ENCODE assay signal across 11 cellular contexts in genomic region chr6:137680678-137681346, GRCh38.
DNase-seq lines count a peak whose midpoint lies in the region; ATAC-seq, FAIRE-seq and TF ChIP-seq lines count a peak whose summit lies in the region.
"Had no signal": no experiment of that assay in that cellular context is flagged by ENCODE, and none has a peak within 500 bp of the region (broad histone marks: within the 10 kb centered on the region; RNA-seq: fewer than 3 reads in every experiment).

No MANE protein-coding gene starts in this region.

- H3K14ac ChIP-seq in H1 (ENCODE audit: insufficient read length): no peak overlapping the region

- POLR2A ChIA-PET in A549 (lab: Yijun Ruan, JAX) (no interaction called here), H1 (lab: Charles Lee; ENCODE audit: partially characterized antibody) (interaction anchor here (0.7 to 0.8 kb wide), 2 partner anchors 10 to 724 kb away, joined by 3 read pairs; no protein-coding TSS in a partner anchor)

- H2AK5ac ChIP-seq in H1 (ENCODE audit: low read depth, low read length): no peak overlapping the region

- FAIRE-seq in A549 (lab: Jason Lieb, UNC) (peak; percentile 18), H1 (lab: Jason Lieb, UNC) (no peak), GM12891 (lab: Jason Lieb, UNC) (no peak)

- H3K4me3 ChIP-seq in A549 (no peak overlapping the region), H1 (ENCODE audit: extremely low read depth in 1 of 4, insufficient read depth in 2 of 4, low read depth in 3 of 4, low read length in 4 of 4) (no peak overlapping the region)

- 26% methylated on average over 4 of the region's 4 CpGs for WGBS in A549 (ENCODE audit: missing lambda C conversion rate)
- WGBS in H1 (ENCODE audit: extremely low coverage in 1 of 2, insufficient coverage in 1 of 2, insufficient read length in 1 of 2, insufficient replicate concordance in 2 of 2, low coverage in 1 of 2, low lambda C conversion rate in 2 of 2, missing lambda C conversion rate in 1 of 2), 2 experiments: 90% methylated on average over 4 of the region's 4 CpGs; no CpG with 5 or more reads in 1 of the 2 experiments

- H2AFZ ChIP-seq in H1 (ENCODE audit: low read length): no peak overlapping the region

- ATAC-seq in A549 (peak; percentile 66 to 79), GM18867 (IDR thresholded peaks at IDR 0.05; ENCODE audit: unreplicated experiment) (peak; percentile 38)

- no peak overlapping the region for H3K56ac ChIP-seq in H1 (replicated peaks; ENCODE audit: insufficient read length, low read depth, low read length)

- no peak overlapping the region for H2BK15ac ChIP-seq in H1 (ENCODE audit: low read length)

- H2BK20ac ChIP-seq in H1 (ENCODE audit: low read length): no peak overlapping the region

- no peak overlapping the region for H2BK12ac ChIP-seq in H1 (ENCODE audit: low read depth, low read length)

- H2BK120ac ChIP-seq in H1 (replicated peaks; ENCODE audit: low read depth, low read length): no peak overlapping the region

- no peaks in the 10 kb centered on the region for H3K36me3 ChIP-seq in H1 (ENCODE audit: control insufficient read depth in 2 of 4, insufficient read depth in 4 of 4, low read length in 3 of 4)

- H3K27me3 ChIP-seq in H1 (replicated peaks in 1 of 4; ENCODE audit: control insufficient read depth in 3 of 4, extremely low read depth in 1 of 4, insufficient read depth in 3 of 4, low read length in 3 of 4): no peaks in the 10 kb centered on the region

- no peak overlapping the region for H2BK5ac ChIP-seq in H1 (ENCODE audit: low read depth, low read length)

- H3K4ac ChIP-seq in H1 (replicated peaks; ENCODE audit: insufficient read length, low read depth, low read length): no peak overlapping the region

- DNase-seq in A549 (ENCODE audit: low read depth in 1 of 2, low spot score in 1 of 2): peak; percentile 9 to 84
- peak; percentile 33 for DNase-seq in OCI-M1 (lab: John Stamatoyannopoulos, UW)
- DNase-seq in H1 (ENCODE audit: low read depth in 1 of 2, low spot score in 2 of 2): no peak
- DNase-seq in SK-N-DZ (ENCODE audit: low spot score): no peak
- DNase-seq in NCI-H2196 treated with DMSO at 0.1 percent for 48 hours (lab: John Stamatoyannopoulos, UW; ENCODE audit: unreplicated experiment): no peak
- no peak for DNase-seq in GM12891 (ENCODE audit: insufficient read length, low spot score)
- no peak for DNase-seq in GM20000 (ENCODE audit: low spot score)
- DNase-seq: CD4-positive, alpha-beta memory T cell; NCI-H1694; nephron progenitor cell had no signal

- no peak overlapping the region for H3K18ac ChIP-seq in H1 (ENCODE audit: extremely low read depth, low read length)

- H4K8ac ChIP-seq in H1 (ENCODE audit: extremely low read depth, insufficient read depth, low read length): no peak overlapping the region

- CTCF ChIA-PET in A549 (lab: Yijun Ruan, JAX): interaction anchor here (1.6 kb wide), 1 partner anchor 12 kb away, joined by 5 read pairs; no protein-coding TSS in a partner anchor
- CTCF ChIA-PET in H1 (lab: Charles Lee; ENCODE audit: partially characterized antibody): interaction anchor here (1.1 to 2.8 kb wide), 7 partner anchors 14 to 326 kb away, joined by 3 to 7 read pairs (median 4); no protein-coding TSS in a partner anchor

- H3K23me2 ChIP-seq in H1 (ENCODE audit: low read depth, low read length): no peaks in the 10 kb centered on the region

- TF ChIP-seq POLR2A in A549 (IDR thresholded peaks at IDR 0.05; ENCODE audit: low read length) (no peak), H1 (IDR thresholded peaks at IDR 0.05; ENCODE audit: control extremely low read depth in 1 of 2, low read depth in 2 of 2, low read length in 2 of 2) (no peak), GM12891 (IDR thresholded peaks at IDR 0.05; ENCODE audit: low read depth, low read length) (no peak)

- peaks cover 33% of the 10 kb centered on the region for H3K4me1 ChIP-seq in A549
- H3K4me1 ChIP-seq in H1 (replicated peaks in 1 of 4; ENCODE audit: control insufficient read depth in 3 of 4, insufficient read depth in 4 of 4, low read length in 3 of 4): no peaks in the 10 kb centered on the region

- H4K20me1 ChIP-seq in H1 (replicated peaks in 1 of 2; ENCODE audit: control insufficient read depth in 1 of 2, insufficient read depth in 2 of 2, low read length in 2 of 2): no peaks in the 10 kb centered on the region

- no peak for TF ChIP-seq CTCF in A549 (IDR thresholded peaks at IDR 0.05)
- no peak for TF ChIP-seq CTCF in H1 (IDR thresholded peaks at IDR 0.05; ENCODE audit: control extremely low read depth in 1 of 3, insufficient read depth in 1 of 3, low read depth in 1 of 3, low read length in 3 of 3)
- TF ChIP-seq CTCF in GM20000 (IDR thresholded peaks at IDR 0.05; ENCODE audit: extremely low read depth, missing control alignments): no peak

- no peak overlapping the region for H4K91ac ChIP-seq in H1 (replicated peaks; ENCODE audit: insufficient read length, low read length)

- H3K9ac ChIP-seq in H1 (replicated peaks in 1 of 4; ENCODE audit: extremely low read depth in 1 of 4, low read depth in 3 of 4, low read length in 3 of 4): no peak overlapping the region

- H3K27ac ChIP-seq in A549: peak overlapping the region; percentile 80 to 83
- no peak overlapping the region for H3K27ac ChIP-seq in H1 (ENCODE audit: low read depth, low read length)

- H3K79me1 ChIP-seq in H1 (ENCODE audit: low read depth, low read length): no peaks in the 10 kb centered on the region

- TF ChIP-seq EP300 in A549 (IDR thresholded peaks at IDR 0.05) (no peak), H1 (IDR thresholded peaks at IDR 0.05; ENCODE audit: borderline replicate concordance in 1 of 2, low read depth in 2 of 2, low read length in 2 of 2) (no peak)

- H3K79me2 ChIP-seq in H1 (ENCODE audit: control insufficient read depth in 1 of 2, insufficient read depth in 2 of 2, low read length in 2 of 2): no peaks in the 10 kb centered on the region

- no peak for TF ChIP-seq RAD21 in A549 (conservative IDR thresholded peaks at IDR 0.05 in 1 of 2, IDR thresholded peaks at IDR 0.05 in 1 of 2)
- no peak for TF ChIP-seq RAD21 in H1 (IDR thresholded peaks at IDR 0.05 in 1 of 2, conservative IDR thresholded peaks at IDR 0.05 in 1 of 2; ENCODE audit: low read depth in 2 of 2, low read length in 2 of 2)

- H3K9me3 ChIP-seq in A549 (peaks cover 2% of the 10 kb centered on the region; the same call in 2 of the 3 replicates), H1 (ENCODE audit: insufficient read depth in 2 of 2, low read depth in 1 of 2, low read length in 1 of 2) (no peaks in the 10 kb centered on the region)

- H3K4me2 ChIP-seq in A549 (peak overlapping the region; percentile 67), H1 (ENCODE audit: insufficient read depth in 1 of 2, low read depth in 2 of 2, low read length in 2 of 2) (no peak overlapping the region)

- H4K5ac ChIP-seq in H1 (ENCODE audit: insufficient read length, low read depth, low read length): no peak overlapping the region

- H3K23ac ChIP-seq in H1 (ENCODE audit: insufficient read length): no peak overlapping the region

TF ChIP-seq in A549, 52 proteins besides CTCF, POLR2A, EP300 and RAD21 (continues in another document):
- TF ChIP-seq RCOR1 (IDR thresholded peaks at IDR 0.05; ENCODE audit: low read depth, low read length) (no peak), FOSL2 (IDR thresholded peaks at IDR 0.05) (0 out of 2 replicates have a peak, but pooled peaks have one; percentile 19), FOSL2 (CRISPR knock-in tag; IDR thresholded peaks at IDR 0.05) (peak; percentile 75), CEBPB (IDR thresholded peaks at IDR 0.05) (0 out of 4 replicates have a peak, but pooled peaks of 1 of the 2 experiments have one; percentile 22), RARB (CRISPR knock-in tag; IDR thresholded peaks at IDR 0.05) (no peak), MAX (IDR thresholded peaks at IDR 0.05) (0 out of 2 replicates have a peak, but pooled peaks have one; percentile 6), HOXB5 (CRISPR knock-in tag; IDR thresholded peaks at IDR 0.05) (0 out of 2 replicates have a peak, but pooled peaks have one; percentile 23), ESRRA (IDR thresholded peaks at IDR 0.05; ENCODE audit: borderline replicate concordance, low read length) (peak; percentile 51; the same call in 1 of the 2 replicates)

TF ChIP-seq in H1, 55 proteins besides CTCF, POLR2A, EP300 and RAD21:
- peak; percentile 77 for TF ChIP-seq MAFK (IDR thresholded peaks at IDR 0.05; ENCODE audit: low read depth, low read length)
- peak; percentile 79; the same call in 1 of the 2 replicates for TF ChIP-seq BACH1 (IDR thresholded peaks at IDR 0.05; ENCODE audit: low read length)
- TF ChIP-seq RBBP5 (IDR thresholded peaks at IDR 0.05; ENCODE audit: borderline replicate concordance, low read depth, low read length): no peak
TF ChIP-seq in H1: peak in this region for 2.

TF ChIP-seq in GM12891, 5 proteins besides CTCF, POLR2A, EP300 and RAD21:
- TF ChIP-seq POLR2AphosphoS5 (IDR thresholded peaks at IDR 0.05; ENCODE audit: low read depth, low read length) (no peak), TAF1 (IDR thresholded peaks at IDR 0.05; ENCODE audit: low read depth, low read length) (no peak), PAX5 (IDR thresholded peaks at IDR 0.05; ENCODE audit: insufficient read depth, low read length, severe bottlenecking) (no peak), POU2F2 (IDR thresholded peaks at IDR 0.05; ENCODE audit: low read depth, low read length) (no peak), SPI1 (IDR thresholded peaks at IDR 0.05; ENCODE audit: low read depth, low read length) (no peak)
TF ChIP-seq in GM12891: peak in this region for 0.

Comparison
In these comparisons a context has a peak if more than half of its experiments do, and no peak if none do; other contexts are left out.
1. DNase-seq: peak in A549 (2 of 2) and OCI-M1 (single experiment); none in H1 (0 of 2), SK-N-DZ (single experiment), NCI-H2196 treated with DMSO at 0.1 percent for 48 hours (single experiment), GM12891 (single experiment) and GM20000 (single experiment).
2. Of the 18 proteins assayed by ChIP-seq in both H1 and A549: peak only in H1: none; only in A549: MAX; in both: MAFK; in neither: 15; mixed calls (peak in some experiments, not most) for 1.